Comparison of ENCODE assay signal across 7 cellular contexts in the genomic region with DNA sequence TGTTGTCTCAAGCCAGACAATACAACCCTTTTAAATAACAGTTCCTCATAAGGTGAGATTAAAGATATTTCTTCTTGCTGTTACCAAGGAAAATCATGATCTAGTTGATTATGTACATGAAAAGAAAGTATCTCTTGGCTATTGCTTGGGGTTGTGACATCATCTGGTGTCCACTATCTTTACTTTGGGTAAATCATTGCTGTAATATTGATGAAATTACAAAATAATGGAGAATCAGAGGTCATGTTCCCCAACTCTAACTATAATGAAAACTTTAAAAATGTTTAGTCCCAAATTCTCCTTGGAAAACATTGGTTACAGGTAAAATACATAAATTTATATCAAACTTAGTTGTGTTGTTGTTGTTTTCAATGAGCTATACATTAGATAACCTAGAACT.
"Had no signal": no experiment of that assay in that cellular context is flagged by ENCODE, and none has a peak within 500 bp of the region (broad histone marks: within the 10 kb centered on the region; RNA-seq: fewer than 3 reads in every experiment).

No MANE protein-coding gene starts in this region.

- H3K27me3 Mint-ChIP-seq: IgD-negative memory B cell had no signal

- H3K4me3 ChIP-seq: K562 had no signal

- H3K27ac Mint-ChIP-seq: IgD-negative memory B cell had no signal

- FAIRE-seq: HTR-8/SVneo, K562 had no signal

- H3K36me3 Mint-ChIP-seq: IgD-negative memory B cell had no signal

- DNase-seq: IMR-90, KBM-7, KG1 had no signal

- H3K9me3 Mint-ChIP-seq: IgD-negative memory B cell had no signal

- H3K4me3 Mint-ChIP-seq: IgD-negative memory B cell had no signal

- ATAC-seq: K562 had no signal

- H3K27ac ChIP-seq: HL-60 had no signal
